17 cellular contexts compared by ENCODE assay signal in the genomic region with DNA sequence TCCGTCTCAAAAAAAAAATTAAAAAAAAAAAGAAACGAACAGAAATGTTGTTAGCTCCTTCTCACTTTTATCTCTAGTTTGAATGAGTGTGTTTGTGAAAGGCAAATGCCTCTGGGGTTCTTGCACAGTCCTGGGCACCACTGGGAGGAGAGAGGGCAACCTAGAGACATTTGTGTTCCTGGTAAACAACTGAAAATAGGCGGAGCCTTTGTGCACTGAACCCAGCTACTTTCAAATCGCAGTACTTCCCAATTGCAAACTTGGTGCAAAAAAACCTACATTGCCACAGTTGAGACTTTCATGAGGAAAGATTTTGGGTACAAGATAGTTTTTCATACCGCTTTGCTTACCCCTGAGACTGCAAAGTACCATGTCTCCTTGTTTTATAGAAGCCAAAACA.
A peak's percentile ranks its signal among the peaks of the same experiment; 100 is the strongest.
DNase-seq lines count a peak whose midpoint lies in the region; ATAC-seq and TF ChIP-seq lines count a peak whose summit lies in the region.
"Had no signal": no experiment of that assay in that cellular context is flagged by ENCODE, and none has a peak within 500 bp of the region (broad histone marks: within the 10 kb centered on the region; RNA-seq: fewer than 3 reads in every experiment).

No MANE protein-coding gene starts in this region.

- DNase-seq in Ammon's horn (ENCODE audit: low spot score) = peak; percentile 48
- no peak for DNase-seq in GM23338 (ENCODE audit: low spot score)
- DNase-seq in activated B cell treated with CpG ODN at 0.5 μM for 24 hours = no peak
- peak in 2 of 9 donors; percentile 21 to 22 for DNase-seq in naive thymus-derived CD4-positive, alpha-beta T cell
- no peak for DNase-seq in NCI-H1417 (lab: John Stamatoyannopoulos, UW)
- DNase-seq in thyroid gland = no peak
- no peak for DNase-seq in effector memory CD4-positive, alpha-beta T cell
- no peak for DNase-seq in activated CD4-positive, alpha-beta T cell treated with anti-CD3 and anti-CD28 coated beads, Interleukin-2, amount 10 ng/mL, durations not matched to agents 24 days and 14 days
- DNase-seq: activated CD4-positive, alpha-beta T cell treated with anti-CD3 and anti-CD28 coated beads for 4 hours; activated effector memory CD4-positive, alpha-beta T cell treated with anti-CD3 and anti-CD28 coated beads, Interleukin-2, amount 50 U/mL, for 16 hours; COR-L47; NCI-H1048; NCI-H2029 treated with DMSO at 0.1 percent for 48 hours; T1000 had no signal

- H2AFZ ChIP-seq in GM23338 = no peak overlapping the region

- no peak for TF ChIP-seq POLR2A in thyroid gland (IDR thresholded peaks at IDR 0.05)

- ATAC-seq in GM23338 = no peak
- peak; percentile 61 for ATAC-seq in activated B cell treated with CpG ODN at 0.5 μM for 24 hours (ENCODE audit: low read depth)
- ATAC-seq in naive thymus-derived CD4-positive, alpha-beta T cell = no peak

- H3F3A ChIP-seq in GM23338 (replicated peaks; ENCODE audit: low read depth) = 0 out of 2 replicates have a peak, but pooled peaks cover 7% of the 10 kb centered on the region

- H3K9me2 ChIP-seq in GM23338 (ENCODE audit: insufficient read depth) = no peaks in the 10 kb centered on the region

- H3K4me1 ChIP-seq in GM23338 (ENCODE audit: insufficient read depth) (peaks cover 28% of the 10 kb centered on the region), thyroid gland (peaks cover 54 to 61% of the 10 kb centered on the region in 2 donors)
- peaks cover 0 to 20% of the 10 kb centered on the region in 2 donors for H3K4me1 ChIP-seq in naive thymus-derived CD4-positive, alpha-beta T cell (ENCODE audit: control insufficient read depth in 2 of 2, insufficient read depth in 2 of 2, low read length in 2 of 2)
- H3K4me1 ChIP-seq in effector memory CD4-positive, alpha-beta T cell (ENCODE audit: control insufficient read depth, insufficient read depth, low read length, poor library complexity, severe bottlenecking) = peaks cover 5% of the 10 kb centered on the region

- POLR2A ChIA-PET in activated B cell treated with CpG ODN at 0.5 μM for 24 hours (lab: Charles Lee) = interaction anchor here (0.6 to 4.6 kb wide), 24 partner anchors 10 to 452 kb away, joined by 3 to 27 read pairs (median 4); partner anchors contain the start of gene ZFP36L1
- POLR2A ChIA-PET in naive thymus-derived CD4-positive, alpha-beta T cell (lab: Charles Lee) = interaction anchor here (0.8 kb wide), 1 partner anchor 101 kb away, joined by 4 read pairs; no protein-coding TSS in a partner anchor

- H3K27ac ChIP-seq in GM23338 (ENCODE audit: low read depth) (no peak overlapping the region), thyroid gland (no peak overlapping the region)
- H3K27ac ChIP-seq in naive thymus-derived CD4-positive, alpha-beta T cell (ENCODE audit: low read depth, low read length) = no peak overlapping the region
- no peak overlapping the region for H3K27ac ChIP-seq in effector memory CD4-positive, alpha-beta T cell (ENCODE audit: insufficient read depth, low read length, poor library complexity, severe bottlenecking)

- H3K4me3 Mint-ChIP-seq in GM23338 (no peak overlapping the region), activated B cell treated with CpG ODN at 0.5 μM for 24 hours (peak overlapping the region; percentile 67)
- peak overlapping the region in 8 of 10 donors; percentile 38 to 77 (median 63) for H3K4me3 Mint-ChIP-seq in naive thymus-derived CD4-positive, alpha-beta T cell
- no peak overlapping the region for H3K4me3 Mint-ChIP-seq in activated CD4-positive, alpha-beta T cell treated with anti-CD3 and anti-CD28 coated beads, Interleukin-2, amount 10 ng/mL, durations not matched to agents 24 days and 14 days

- H3K4me2 ChIP-seq in GM23338 = peak overlapping the region; percentile 94

- H3K9me3 Mint-ChIP-seq in GM23338 (no peaks in the 10 kb centered on the region), activated B cell treated with CpG ODN at 0.5 μM for 24 hours (no peaks in the 10 kb centered on the region)
- no peaks in the 10 kb centered on the region for H3K9me3 Mint-ChIP-seq in naive thymus-derived CD4-positive, alpha-beta T cell
- no peaks in the 10 kb centered on the region for H3K9me3 Mint-ChIP-seq in activated CD4-positive, alpha-beta T cell treated with anti-CD3 and anti-CD28 coated beads, Interleukin-2, amount 10 ng/mL, durations not matched to agents 24 days and 14 days

- 80% methylated on average over 5 of the region's 5 CpGs for whole genome bisulfite sequencing in thyroid gland, 2 donors

- TF ChIP-seq CTCF in GM23338 (conservative IDR thresholded peaks at IDR 0.05; ENCODE audit: low read depth in 2 of 2) = no peak
- TF ChIP-seq CTCF in activated B cell treated with CpG ODN at 0.5 μM for 24 hours (IDR thresholded peaks at IDR 0.05) = no peak
- no peak for TF ChIP-seq CTCF in thyroid gland (IDR thresholded peaks at IDR 0.05)

- H3K27me3 ChIP-seq in GM23338 (ENCODE audit: insufficient read depth) = no peaks in the 10 kb centered on the region
- H3K27me3 ChIP-seq in naive thymus-derived CD4-positive, alpha-beta T cell (ENCODE audit: control insufficient read depth in 2 of 2, insufficient read depth in 2 of 2, low read length in 2 of 2) = no peaks in the 10 kb centered on the region
- H3K27me3 ChIP-seq in thyroid gland = no peaks in the 10 kb centered on the region
- no peaks in the 10 kb centered on the region for H3K27me3 ChIP-seq in effector memory CD4-positive, alpha-beta T cell (replicated peaks; ENCODE audit: control insufficient read depth, insufficient read depth, low read length, poor library complexity, severe bottlenecking)
- H3K27me3 ChIP-seq: esophagus muscularis mucosa had no signal

- H3K27me3 Mint-ChIP-seq in GM23338 (ENCODE audit: insufficient read depth, low read depth, poor library complexity) (peaks cover 2% of the 10 kb centered on the region), activated B cell treated with CpG ODN at 0.5 μM for 24 hours (no peaks in the 10 kb centered on the region)
- no peaks in the 10 kb centered on the region for H3K27me3 Mint-ChIP-seq in naive thymus-derived CD4-positive, alpha-beta T cell
- no peaks in the 10 kb centered on the region for H3K27me3 Mint-ChIP-seq in activated CD4-positive, alpha-beta T cell treated with anti-CD3 and anti-CD28 coated beads, Interleukin-2, amount 10 ng/mL, durations not matched to agents 24 days and 14 days

- H3K36me3 Mint-ChIP-seq in GM23338 (ENCODE audit: low read depth) (no peaks in the 10 kb centered on the region), activated B cell treated with CpG ODN at 0.5 μM for 24 hours (ENCODE audit: low read depth) (peaks cover 5% of the 10 kb centered on the region)
- H3K36me3 Mint-ChIP-seq in naive thymus-derived CD4-positive, alpha-beta T cell = peaks cover 0 to 3% (median 3%) of the 10 kb centered on the region in 5 donors
- no peaks in the 10 kb centered on the region for H3K36me3 Mint-ChIP-seq in activated CD4-positive, alpha-beta T cell treated with anti-CD3 and anti-CD28 coated beads, Interleukin-2, amount 10 ng/mL, durations not matched to agents 24 days and 14 days (ENCODE audit: low read depth)

- no peaks in the 10 kb centered on the region for H3K79me2 ChIP-seq in GM23338 (replicated peaks; ENCODE audit: insufficient read depth)

- H3K36me3 ChIP-seq in GM23338 (ENCODE audit: insufficient read depth) = no peaks in the 10 kb centered on the region
- no peaks in the 10 kb centered on the region for H3K36me3 ChIP-seq in naive thymus-derived CD4-positive, alpha-beta T cell (ENCODE audit: control insufficient read depth in 2 of 3, insufficient read depth in 3 of 3, low read length in 3 of 3)
- no peaks in the 10 kb centered on the region for H3K36me3 ChIP-seq in thyroid gland
- H3K36me3 ChIP-seq in effector memory CD4-positive, alpha-beta T cell (ENCODE audit: control insufficient read depth, insufficient read depth, low read length) = no peaks in the 10 kb centered on the region
- H3K36me3 ChIP-seq: esophagus muscularis mucosa had no signal

- no peak overlapping the region for H3K27ac Mint-ChIP-seq in GM23338
- H3K27ac Mint-ChIP-seq in activated B cell treated with CpG ODN at 0.5 μM for 24 hours = peak overlapping the region; percentile 91
- peak overlapping the region in 8 of 9 donors; percentile 8 to 95 (median 76) for H3K27ac Mint-ChIP-seq in naive thymus-derived CD4-positive, alpha-beta T cell
- H3K27ac Mint-ChIP-seq in activated CD4-positive, alpha-beta T cell treated with anti-CD3 and anti-CD28 coated beads, Interleukin-2, amount 10 ng/mL, durations not matched to agents 24 days and 14 days = no peak overlapping the region

- H4K20me1 ChIP-seq in GM23338 (replicated peaks; ENCODE audit: insufficient read depth) = no peaks in the 10 kb centered on the region

- H3K4me1 Mint-ChIP-seq in GM23338 (peaks cover 33% of the 10 kb centered on the region), activated B cell treated with CpG ODN at 0.5 μM for 24 hours (peaks cover 89% of the 10 kb centered on the region)
- H3K4me1 Mint-ChIP-seq in naive thymus-derived CD4-positive, alpha-beta T cell = peaks cover 20 to 74% (median 54%) of the 10 kb centered on the region in 7 donors
- peaks cover 17% of the 10 kb centered on the region for H3K4me1 Mint-ChIP-seq in activated CD4-positive, alpha-beta T cell treated with anti-CD3 and anti-CD28 coated beads, Interleukin-2, amount 10 ng/mL, durations not matched to agents 24 days and 14 days

- H3K4me3 ChIP-seq in GM23338 (no peak overlapping the region), thyroid gland (replicated peaks in 1 of 3) (no peak overlapping the region)
- H3K4me3 ChIP-seq in naive thymus-derived CD4-positive, alpha-beta T cell (ENCODE audit: low read length) = no peak overlapping the region
- no peak overlapping the region for H3K4me3 ChIP-seq in effector memory CD4-positive, alpha-beta T cell (ENCODE audit: insufficient read depth, low read depth, low read length, poor library complexity, severe bottlenecking)
- H3K4me3 ChIP-seq: esophagus muscularis mucosa, K562, lung had no signal

- intact Hi-C loops in activated B cell treated with CpG ODN at 0.5 μM for 24 hours (cut with micrococcal nuclease) = loop anchor here (2.0 kb wide), 1 partner anchor 30 kb away; no protein-coding TSS in a partner anchor
- intact Hi-C loops in naive thymus-derived CD4-positive, alpha-beta T cell (cut with micrococcal nuclease) = no loop called here
- intact Hi-C loops in thyroid gland (cut with DNase I) = no loop called here
- intact Hi-C loops in activated CD4-positive, alpha-beta T cell treated with anti-CD3 and anti-CD28 coated beads, Interleukin-2, amount 10 ng/mL, durations not matched to agents 24 days and 14 days (cut with micrococcal nuclease) = no loop called here

- CTCF ChIA-PET in activated B cell treated with CpG ODN at 0.5 μM for 24 hours (lab: Charles Lee) = interaction anchor here (0.8 to 1.2 kb wide), 2 partner anchors 39 to 323 kb away, joined by 3 read pairs; no protein-coding TSS in a partner anchor
- CTCF ChIA-PET in naive thymus-derived CD4-positive, alpha-beta T cell (lab: Charles Lee) = interaction anchor here (0.6 to 2.8 kb wide), 4 partner anchors 15 to 114 kb away, joined by 3 to 7 read pairs (median 4); no protein-coding TSS in a partner anchor

- H3K9me3 ChIP-seq in naive thymus-derived CD4-positive, alpha-beta T cell (ENCODE audit: control insufficient read depth in 2 of 3, low read length in 3 of 3) = no peaks in the 10 kb centered on the region
- H3K9me3 ChIP-seq in thyroid gland = no peaks in the 10 kb centered on the region
- no peaks in the 10 kb centered on the region for H3K9me3 ChIP-seq in effector memory CD4-positive, alpha-beta T cell (ENCODE audit: control insufficient read depth, low read length)
- H3K9me3 ChIP-seq: esophagus muscularis mucosa had no signal

Comparison
In these comparisons a context has a peak if more than half of its experiments do, and no peak if none do; other contexts are left out.
1. H3K27ac Mint-ChIP-seq: peak in activated B cell treated with CpG ODN at 0.5 μM for 24 hours (single experiment) and naive thymus-derived CD4-positive, alpha-beta T cell (8 of 9); none in GM23338 (single experiment) and activated CD4-positive, alpha-beta T cell treated with anti-CD3 and anti-CD28 coated beads, Interleukin-2, amount 10 ng/mL, durations not matched to agents 24 days and 14 days (single experiment).
2. H3K4me3 Mint-ChIP-seq: peak in activated B cell treated with CpG ODN at 0.5 μM for 24 hours (single experiment) and naive thymus-derived CD4-positive, alpha-beta T cell (8 of 10); none in GM23338 (single experiment) and activated CD4-positive, alpha-beta T cell treated with anti-CD3 and anti-CD28 coated beads, Interleukin-2, amount 10 ng/mL, durations not matched to agents 24 days and 14 days (single experiment).